8 cellular contexts compared by ENCODE assay signal in genomic region chr17:36629252-36629847, GRCh38. TPM values are rescaled to one million over a fixed set of nuclear protein-coding genes. Genes with fewer than 3 reads are reported as not detected.
A peak's percentile ranks its signal among the peaks of the same experiment; 100 is the strongest.
DNase-seq lines count a peak whose midpoint lies in the region; ATAC-seq and TF ChIP-seq lines count a peak whose summit lies in the region.

No MANE protein-coding gene starts in this region.

- WGBS in mesenchymal stem cell = 20% methylated on average over 14 of the region's 14 CpGs

- no peak overlapping the region for H2BK120ac ChIP-seq in mesenchymal stem cell (ENCODE audit: low read depth, low read length)

- no peak overlapping the region for H3K9ac ChIP-seq in mesenchymal stem cell (ENCODE audit: low read length)

- H3K27ac ChIP-seq in C4-2B (no peak overlapping the region), mesenchymal stem cell (ENCODE audit: low read length, poor library complexity, severe bottlenecking) (no peak overlapping the region)

- H3K79me1 ChIP-seq in mesenchymal stem cell (replicated peaks; ENCODE audit: low read length, poor library complexity, severe bottlenecking) = no peaks in the 10 kb centered on the region

- ATAC-seq in HG02885 (IDR thresholded peaks at IDR 0.05; ENCODE audit: poor library complexity, unreplicated experiment) (peak; percentile 46), GM21447 (IDR thresholded peaks at IDR 0.05; ENCODE audit: unreplicated experiment) (no peak)

- no peak overlapping the region for H3K4ac ChIP-seq in mesenchymal stem cell (ENCODE audit: low read depth in 1 of 2, low read length in 2 of 2)

- no peaks in the 10 kb centered on the region for H3K36me3 ChIP-seq in mesenchymal stem cell (ENCODE audit: control insufficient read depth in 1 of 2, insufficient read depth in 2 of 2, low read depth in 1 of 2, low read length in 2 of 2)

- H3K27me3 ChIP-seq in mesenchymal stem cell (ENCODE audit: control insufficient read depth in 1 of 2, insufficient read depth in 1 of 2, low read length in 2 of 2) = peaks cover 46 to 50% of the 10 kb centered on the region in 2 experiments

- no peak overlapping the region for H3K4me3 ChIP-seq in mesenchymal stem cell (ENCODE audit: insufficient read depth in 1 of 2, low read depth in 1 of 2, low read length in 2 of 2)

- no peak overlapping the region for H4K91ac ChIP-seq in mesenchymal stem cell (ENCODE audit: low read length)

- no peak overlapping the region for H3K4me2 ChIP-seq in mesenchymal stem cell (ENCODE audit: low read length, poor library complexity, severe bottlenecking)

- no peaks in the 10 kb centered on the region for H3K4me1 ChIP-seq in mesenchymal stem cell (ENCODE audit: control insufficient read depth, insufficient read depth, low read depth, low read length)

- H2BK15ac ChIP-seq in mesenchymal stem cell (ENCODE audit: low read depth, poor library complexity, severe bottlenecking) = no peak overlapping the region

- H2BK5ac ChIP-seq in mesenchymal stem cell (ENCODE audit: low read depth, low read length, poor library complexity, severe bottlenecking) = no peak overlapping the region

- H3K23ac ChIP-seq in mesenchymal stem cell (ENCODE audit: low read length in 2 of 2) = no peak overlapping the region

- H4K8ac ChIP-seq in mesenchymal stem cell (ENCODE audit: low read length) = no peak overlapping the region

- TF ChIP-seq CTCF in C4-2B (conservative IDR thresholded peaks at IDR 0.05) = peak; percentile 96

- H3K9me3 ChIP-seq in mesenchymal stem cell (ENCODE audit: control insufficient read depth, low read length) = no peaks in the 10 kb centered on the region

- DNase-seq in NCI-H774 (lab: John Stamatoyannopoulos, UW) (peak; percentile 85), mesenchymal stem cell (peak; percentile 71)
- DNase-seq in activated CD4-positive, alpha-beta T cell treated with anti-CD3 and anti-CD28 coated beads, Interleukin-2, amount 50 U/mL, for 48 hours = peak; percentile 85 to 88
- DNase-seq in effector CD4-positive, alpha-beta T cell = peak; percentile 71
- DNase-seq in stimulated activated CD8-positive, alpha-beta memory T cell treated with anti-CD3 and anti-CD28 coated beads, Interleukin-15, amount 100 ng/mL, for 24 hours (ENCODE audit: low read depth) = peak; percentile 75

- no peak overlapping the region for H2BK12ac ChIP-seq in mesenchymal stem cell (ENCODE audit: low read length in 2 of 2)

- no peak overlapping the region for H2AK5ac ChIP-seq in mesenchymal stem cell (ENCODE audit: low read length, severe bottlenecking)

- no peak overlapping the region for H3K14ac ChIP-seq in mesenchymal stem cell (ENCODE audit: low read length in 2 of 2)

- no peak overlapping the region for H3K18ac ChIP-seq in mesenchymal stem cell (ENCODE audit: low read depth in 1 of 2, low read length in 2 of 2)

- no peak overlapping the region for H2AFZ ChIP-seq in mesenchymal stem cell (ENCODE audit: low read depth, low read length)

RNA-seq across cellular contexts. Expression of gene MRM1, which starts 28.0 kb away (rescaled TPM):
- polyA plus RNA-seq in mesenchymal stem cell (2013, experiment 1 of 2) = 1.3 TPM
- 1.2 TPM for polyA plus RNA-seq in mesenchymal stem cell (2013, experiment 2 of 2)

RNA-seq across cellular contexts. Expression of gene DHRS11, which starts 37.7 kb away (rescaled TPM):
- 2.6 TPM for polyA plus RNA-seq in mesenchymal stem cell (2013, experiment 1 of 2)
- polyA plus RNA-seq in mesenchymal stem cell (2013, experiment 2 of 2) = 2.4 TPM
